In the genomic region with DNA sequence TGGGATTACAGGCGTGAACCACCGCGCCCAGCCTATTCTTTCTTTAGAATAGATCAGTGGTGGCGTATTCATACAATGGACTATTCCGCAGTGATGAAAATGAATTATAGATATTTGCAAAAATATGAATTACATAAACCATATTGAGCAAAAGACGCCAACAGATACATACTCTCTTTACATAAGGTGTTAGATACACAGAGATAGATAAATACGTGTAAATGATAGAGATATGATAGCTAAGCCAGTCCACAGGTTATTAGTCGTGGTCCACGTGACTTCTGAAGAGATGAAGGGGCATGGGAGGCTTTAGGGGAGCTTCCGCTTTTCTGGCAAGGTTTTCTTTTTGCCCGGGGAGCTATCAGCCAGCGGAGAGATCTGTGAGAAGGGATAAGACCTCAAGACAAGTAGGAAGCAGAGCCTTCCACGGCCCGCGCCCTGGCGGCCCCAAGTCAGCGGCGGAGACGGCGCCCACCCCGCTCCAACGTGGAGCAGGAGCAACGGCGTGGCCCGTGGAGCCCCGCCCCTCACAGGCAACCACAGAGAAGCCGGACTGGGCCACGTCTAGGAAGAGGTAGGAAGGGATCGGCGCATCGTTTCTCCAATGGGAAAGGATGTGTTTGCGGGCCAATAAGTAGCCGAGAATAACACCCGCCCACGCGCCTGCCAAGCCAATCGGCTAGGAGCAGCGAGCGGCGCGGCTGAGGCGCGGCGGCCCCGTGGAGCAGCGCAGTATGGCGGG, we compare ENCODE assay signal across 1 cellular context.
A peak's percentile ranks its signal among the peaks of the same experiment; 100 is the strongest.
TF ChIP-seq lines count a peak whose summit lies in the region.

A gene (plus strand): TSS at position 704 of the 742 bp plus-strand sequence. CDS start 31 bp downstream, at position 735.

TF ChIP-seq in K562, 482 proteins besides CTCF, POLR2A, EP300 and RAD21 (continued from another document and continues in another):
- TF ChIP-seq, protein P1, sequence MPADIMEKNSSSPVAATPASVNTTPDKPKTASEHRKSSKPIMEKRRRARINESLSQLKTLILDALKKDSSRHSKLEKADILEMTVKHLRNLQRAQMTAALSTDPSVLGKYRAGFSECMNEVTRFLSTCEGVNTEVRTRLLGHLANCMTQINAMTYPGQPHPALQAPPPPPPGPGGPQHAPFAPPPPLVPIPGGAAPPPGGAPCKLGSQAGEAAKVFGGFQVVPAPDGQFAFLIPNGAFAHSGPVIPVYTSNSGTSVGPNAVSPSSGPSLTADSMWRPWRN (IDR thresholded peaks at IDR 0.05; ENCODE audit: low read depth): 0 out of 2 replicates have a peak, but pooled peaks have one; percentile 32
- TF ChIP-seq DPF2 (IDR thresholded peaks at IDR 0.05) (peak; percentile 79), FOXA1 (IDR thresholded peaks at IDR 0.05; ENCODE audit: borderline replicate concordance) (no peak), RB1 (IDR thresholded peaks at IDR 0.05; ENCODE audit: low read depth) (peak; percentile 44; the same call in 1 of the 2 replicates), ZNF316 (IDR thresholded peaks at IDR 0.05) (no peak), GATA2 (CRISPR knock-in tag; IDR thresholded peaks at IDR 0.05) (no peak), MYNN (IDR thresholded peaks at IDR 0.05) (no peak), MYNN (CRISPR knock-in tag; IDR thresholded peaks at IDR 0.05) (no peak), NELFE (IDR thresholded peaks at IDR 0.05; ENCODE audit: insufficient read depth, insufficient read length) (no peak), SNIP1 (IDR thresholded peaks at IDR 0.05; ENCODE audit: low read depth) (no peak), TAF1 (IDR thresholded peaks at IDR 0.05; ENCODE audit: control insufficient read depth, extremely low read depth, insufficient read depth, low read length, severe bottlenecking) (peak; percentile 54), RFX5 (IDR thresholded peaks at IDR 0.05; ENCODE audit: low read depth, low read length) (no peak), POU5F1 (IDR thresholded peaks at IDR 0.05; ENCODE audit: borderline replicate concordance, low read depth, low read length, partially characterized antibody) (no peak), BRF1 (IDR thresholded peaks at IDR 0.05; ENCODE audit: borderline replicate concordance, extremely low read depth, insufficient read length) (no peak), KLF16 (IDR thresholded peaks at IDR 0.05) (no peak), ZNF239 (CRISPR knock-in tag; IDR thresholded peaks at IDR 0.05) (no peak), ZNF274 (IDR thresholded peaks at IDR 0.05; ENCODE audit: borderline replicate concordance, low read depth, low read length) (no peak), HIVEP1 (CRISPR knock-in tag; IDR thresholded peaks at IDR 0.05) (no peak), GATAD2A (IDR thresholded peaks at IDR 0.05) (0 out of 2 replicates have a peak, but pooled peaks have one; percentile 68), XRCC4 (IDR thresholded peaks at IDR 0.05; ENCODE audit: extremely low read depth, insufficient read depth, insufficient read length) (no peak), FOSL1 (tag; conservative IDR thresholded peaks at IDR 0.05) (no peak), BCOR (IDR thresholded peaks at IDR 0.05) (peak; percentile 12; the same call in 1 of the 2 replicates), ZNF384 (IDR thresholded peaks at IDR 0.05; ENCODE audit: low read depth, low read length) (no peak), CREM (IDR thresholded peaks at IDR 0.05; ENCODE audit: low read depth) (peak; percentile 55; the same call in 1 of the 2 replicates), ZKSCAN1 (IDR thresholded peaks at IDR 0.05; ENCODE audit: low read depth, low read length) (no peak), NFATC3 (IDR thresholded peaks at IDR 0.05) (no peak), YBX1 (IDR thresholded peaks at IDR 0.05) (no peak), SREBF1 (IDR thresholded peaks at IDR 0.05; ENCODE audit: borderline replicate concordance, low read depth, low read length) (no peak)
- TF ChIP-seq, protein P2, sequence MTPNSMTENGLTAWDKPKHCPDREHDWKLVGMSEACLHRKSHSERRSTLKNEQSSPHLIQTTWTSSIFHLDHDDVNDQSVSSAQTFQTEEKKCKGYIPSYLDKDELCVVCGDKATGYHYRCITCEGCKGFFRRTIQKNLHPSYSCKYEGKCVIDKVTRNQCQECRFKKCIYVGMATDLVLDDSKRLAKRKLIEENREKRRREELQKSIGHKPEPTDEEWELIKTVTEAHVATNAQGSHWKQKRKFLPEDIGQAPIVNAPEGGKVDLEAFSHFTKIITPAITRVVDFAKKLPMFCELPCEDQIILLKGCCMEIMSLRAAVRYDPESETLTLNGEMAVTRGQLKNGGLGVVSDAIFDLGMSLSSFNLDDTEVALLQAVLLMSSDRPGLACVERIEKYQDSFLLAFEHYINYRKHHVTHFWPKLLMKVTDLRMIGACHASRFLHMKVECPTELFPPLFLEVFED (CRISPR knock-in tag; conservative IDR thresholded peaks at IDR 0.05): no peak
- TF ChIP-seq, protein P3, sequence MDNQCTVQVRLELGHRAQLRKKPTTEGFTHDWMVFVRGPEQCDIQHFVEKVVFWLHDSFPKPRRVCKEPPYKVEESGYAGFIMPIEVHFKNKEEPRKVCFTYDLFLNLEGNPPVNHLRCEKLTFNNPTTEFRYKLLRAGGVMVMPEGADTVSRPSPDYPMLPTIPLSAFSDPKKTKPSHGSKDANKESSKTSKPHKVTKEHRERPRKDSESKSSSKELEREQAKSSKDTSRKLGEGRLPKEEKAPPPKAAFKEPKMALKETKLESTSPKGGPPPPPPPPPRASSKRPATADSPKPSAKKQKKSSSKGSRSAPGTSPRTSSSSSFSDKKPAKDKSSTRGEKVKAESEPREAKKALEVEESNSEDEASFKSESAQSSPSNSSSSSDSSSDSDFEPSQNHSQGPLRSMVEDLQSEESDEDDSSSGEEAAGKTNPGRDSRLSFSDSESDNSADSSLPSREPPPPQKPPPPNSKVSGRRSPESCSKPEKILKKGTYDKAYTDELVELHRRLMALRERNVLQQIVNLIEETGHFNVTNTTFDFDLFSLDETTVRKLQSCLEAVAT (IDR thresholded peaks at IDR 0.05): no peak
- TF ChIP-seq, protein P4, sequence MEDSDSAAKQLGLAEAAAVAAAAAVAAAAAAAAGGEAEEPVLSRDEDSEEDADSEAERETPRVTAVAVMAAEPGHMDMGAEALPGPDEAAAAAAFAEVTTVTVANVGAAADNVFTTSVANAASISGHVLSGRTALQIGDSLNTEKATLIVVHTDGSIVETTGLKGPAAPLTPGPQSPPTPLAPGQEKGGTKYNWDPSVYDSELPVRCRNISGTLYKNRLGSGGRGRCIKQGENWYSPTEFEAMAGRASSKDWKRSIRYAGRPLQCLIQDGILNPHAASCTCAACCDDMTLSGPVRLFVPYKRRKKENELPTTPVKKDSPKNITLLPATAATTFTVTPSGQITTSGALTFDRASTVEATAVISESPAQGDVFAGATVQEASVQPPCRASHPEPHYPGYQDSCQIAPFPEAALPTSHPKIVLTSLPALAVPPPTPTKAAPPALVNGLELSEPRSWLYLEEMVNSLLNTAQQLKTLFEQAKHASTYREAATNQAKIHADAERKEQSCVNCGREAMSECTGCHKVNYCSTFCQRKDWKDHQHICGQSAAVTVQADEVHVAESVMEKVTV (CRISPR knock-in tag; IDR thresholded peaks at IDR 0.05): no peak
- TF ChIP-seq, protein P5, sequence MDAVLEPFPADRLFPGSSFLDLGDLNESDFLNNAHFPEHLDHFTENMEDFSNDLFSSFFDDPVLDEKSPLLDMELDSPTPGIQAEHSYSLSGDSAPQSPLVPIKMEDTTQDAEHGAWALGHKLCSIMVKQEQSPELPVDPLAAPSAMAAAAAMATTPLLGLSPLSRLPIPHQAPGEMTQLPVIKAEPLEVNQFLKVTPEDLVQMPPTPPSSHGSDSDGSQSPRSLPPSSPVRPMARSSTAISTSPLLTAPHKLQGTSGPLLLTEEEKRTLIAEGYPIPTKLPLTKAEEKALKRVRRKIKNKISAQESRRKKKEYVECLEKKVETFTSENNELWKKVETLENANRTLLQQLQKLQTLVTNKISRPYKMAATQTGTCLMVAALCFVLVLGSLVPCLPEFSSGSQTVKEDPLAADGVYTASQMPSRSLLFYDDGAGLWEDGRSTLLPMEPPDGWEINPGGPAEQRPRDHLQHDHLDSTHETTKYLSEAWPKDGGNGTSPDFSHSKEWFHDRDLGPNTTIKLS (IDR thresholded peaks at IDR 0.05; ENCODE audit: borderline replicate concordance, low read depth): peak; percentile 94
- TF ChIP-seq, protein P6, sequence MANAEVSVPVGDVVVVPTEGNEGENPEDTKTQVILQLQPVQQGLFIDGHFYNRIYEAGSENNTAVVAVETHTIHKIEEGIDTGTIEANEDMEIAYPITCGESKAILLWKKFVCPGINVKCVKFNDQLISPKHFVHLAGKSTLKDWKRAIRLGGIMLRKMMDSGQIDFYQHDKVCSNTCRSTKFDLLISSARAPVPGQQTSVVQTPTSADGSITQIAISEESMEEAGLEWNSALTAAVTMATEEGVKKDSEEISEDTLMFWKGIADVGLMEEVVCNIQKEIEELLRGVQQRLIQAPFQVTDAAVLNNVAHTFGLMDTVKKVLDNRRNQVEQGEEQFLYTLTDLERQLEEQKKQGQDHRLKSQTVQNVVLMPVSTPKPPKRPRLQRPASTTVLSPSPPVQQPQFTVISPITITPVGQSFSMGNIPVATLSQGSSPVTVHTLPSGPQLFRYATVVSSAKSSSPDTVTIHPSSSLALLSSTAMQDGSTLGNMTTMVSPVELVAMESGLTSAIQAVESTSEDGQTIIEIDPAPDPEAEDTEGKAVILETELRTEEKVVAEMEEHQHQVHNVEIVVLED (CRISPR knock-in tag; IDR thresholded peaks at IDR 0.05): peak; percentile 51; the same call in 1 of the 2 replicates
- TF ChIP-seq, protein P7, sequence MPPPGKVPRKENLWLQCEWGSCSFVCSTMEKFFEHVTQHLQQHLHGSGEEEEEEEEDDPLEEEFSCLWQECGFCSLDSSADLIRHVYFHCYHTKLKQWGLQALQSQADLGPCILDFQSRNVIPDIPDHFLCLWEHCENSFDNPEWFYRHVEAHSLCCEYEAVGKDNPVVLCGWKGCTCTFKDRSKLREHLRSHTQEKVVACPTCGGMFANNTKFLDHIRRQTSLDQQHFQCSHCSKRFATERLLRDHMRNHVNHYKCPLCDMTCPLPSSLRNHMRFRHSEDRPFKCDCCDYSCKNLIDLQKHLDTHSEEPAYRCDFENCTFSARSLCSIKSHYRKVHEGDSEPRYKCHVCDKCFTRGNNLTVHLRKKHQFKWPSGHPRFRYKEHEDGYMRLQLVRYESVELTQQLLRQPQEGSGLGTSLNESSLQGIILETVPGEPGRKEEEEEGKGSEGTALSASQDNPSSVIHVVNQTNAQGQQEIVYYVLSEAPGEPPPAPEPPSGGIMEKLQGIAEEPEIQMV (tag; conservative IDR thresholded peaks at IDR 0.05; ENCODE audit: low read depth): no peak
- TF ChIP-seq, protein P8, sequence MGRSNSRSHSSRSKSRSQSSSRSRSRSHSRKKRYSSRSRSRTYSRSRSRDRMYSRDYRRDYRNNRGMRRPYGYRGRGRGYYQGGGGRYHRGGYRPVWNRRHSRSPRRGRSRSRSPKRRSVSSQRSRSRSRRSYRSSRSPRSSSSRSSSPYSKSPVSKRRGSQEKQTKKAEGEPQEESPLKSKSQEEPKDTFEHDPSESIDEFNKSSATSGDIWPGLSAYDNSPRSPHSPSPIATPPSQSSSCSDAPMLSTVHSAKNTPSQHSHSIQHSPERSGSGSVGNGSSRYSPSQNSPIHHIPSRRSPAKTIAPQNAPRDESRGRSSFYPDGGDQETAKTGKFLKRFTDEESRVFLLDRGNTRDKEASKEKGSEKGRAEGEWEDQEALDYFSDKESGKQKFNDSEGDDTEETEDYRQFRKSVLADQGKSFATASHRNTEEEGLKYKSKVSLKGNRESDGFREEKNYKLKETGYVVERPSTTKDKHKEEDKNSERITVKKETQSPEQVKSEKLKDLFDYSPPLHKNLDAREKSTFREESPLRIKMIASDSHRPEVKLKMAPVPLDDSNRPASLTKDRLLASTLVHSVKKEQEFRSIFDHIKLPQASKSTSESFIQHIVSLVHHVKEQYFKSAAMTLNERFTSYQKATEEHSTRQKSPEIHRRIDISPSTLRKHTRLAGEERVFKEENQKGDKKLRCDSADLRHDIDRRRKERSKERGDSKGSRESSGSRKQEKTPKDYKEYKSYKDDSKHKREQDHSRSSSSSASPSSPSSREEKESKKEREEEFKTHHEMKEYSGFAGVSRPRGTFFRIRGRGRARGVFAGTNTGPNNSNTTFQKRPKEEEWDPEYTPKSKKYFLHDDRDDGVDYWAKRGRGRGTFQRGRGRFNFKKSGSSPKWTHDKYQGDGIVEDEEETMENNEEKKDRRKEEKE (IDR thresholded peaks at IDR 0.05; ENCODE audit: borderline replicate concordance in 1 of 2, control insufficient read depth in 1 of 2, low read depth in 2 of 2, low read length in 1 of 2): no peak
- TF ChIP-seq, protein P9, sequence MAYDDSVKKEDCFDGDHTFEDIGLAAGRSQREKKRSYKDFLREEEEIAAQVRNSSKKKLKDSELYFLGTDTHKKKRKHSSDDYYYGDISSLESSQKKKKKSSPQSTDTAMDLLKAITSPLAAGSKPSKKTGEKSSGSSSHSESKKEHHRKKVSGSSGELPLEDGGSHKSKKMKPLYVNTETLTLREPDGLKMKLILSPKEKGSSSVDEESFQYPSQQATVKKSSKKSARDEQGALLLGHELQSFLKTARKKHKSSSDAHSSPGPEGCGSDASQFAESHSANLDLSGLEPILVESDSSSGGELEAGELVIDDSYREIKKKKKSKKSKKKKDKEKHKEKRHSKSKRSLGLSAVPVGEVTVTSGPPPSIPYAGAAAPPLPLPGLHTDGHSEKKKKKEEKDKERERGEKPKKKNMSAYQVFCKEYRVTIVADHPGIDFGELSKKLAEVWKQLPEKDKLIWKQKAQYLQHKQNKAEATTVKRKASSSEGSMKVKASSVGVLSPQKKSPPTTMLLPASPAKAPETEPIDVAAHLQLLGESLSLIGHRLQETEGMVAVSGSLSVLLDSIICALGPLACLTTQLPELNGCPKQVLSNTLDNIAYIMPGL (CRISPR knock-in tag; IDR thresholded peaks at IDR 0.05): no peak
- TF ChIP-seq, protein P10, sequence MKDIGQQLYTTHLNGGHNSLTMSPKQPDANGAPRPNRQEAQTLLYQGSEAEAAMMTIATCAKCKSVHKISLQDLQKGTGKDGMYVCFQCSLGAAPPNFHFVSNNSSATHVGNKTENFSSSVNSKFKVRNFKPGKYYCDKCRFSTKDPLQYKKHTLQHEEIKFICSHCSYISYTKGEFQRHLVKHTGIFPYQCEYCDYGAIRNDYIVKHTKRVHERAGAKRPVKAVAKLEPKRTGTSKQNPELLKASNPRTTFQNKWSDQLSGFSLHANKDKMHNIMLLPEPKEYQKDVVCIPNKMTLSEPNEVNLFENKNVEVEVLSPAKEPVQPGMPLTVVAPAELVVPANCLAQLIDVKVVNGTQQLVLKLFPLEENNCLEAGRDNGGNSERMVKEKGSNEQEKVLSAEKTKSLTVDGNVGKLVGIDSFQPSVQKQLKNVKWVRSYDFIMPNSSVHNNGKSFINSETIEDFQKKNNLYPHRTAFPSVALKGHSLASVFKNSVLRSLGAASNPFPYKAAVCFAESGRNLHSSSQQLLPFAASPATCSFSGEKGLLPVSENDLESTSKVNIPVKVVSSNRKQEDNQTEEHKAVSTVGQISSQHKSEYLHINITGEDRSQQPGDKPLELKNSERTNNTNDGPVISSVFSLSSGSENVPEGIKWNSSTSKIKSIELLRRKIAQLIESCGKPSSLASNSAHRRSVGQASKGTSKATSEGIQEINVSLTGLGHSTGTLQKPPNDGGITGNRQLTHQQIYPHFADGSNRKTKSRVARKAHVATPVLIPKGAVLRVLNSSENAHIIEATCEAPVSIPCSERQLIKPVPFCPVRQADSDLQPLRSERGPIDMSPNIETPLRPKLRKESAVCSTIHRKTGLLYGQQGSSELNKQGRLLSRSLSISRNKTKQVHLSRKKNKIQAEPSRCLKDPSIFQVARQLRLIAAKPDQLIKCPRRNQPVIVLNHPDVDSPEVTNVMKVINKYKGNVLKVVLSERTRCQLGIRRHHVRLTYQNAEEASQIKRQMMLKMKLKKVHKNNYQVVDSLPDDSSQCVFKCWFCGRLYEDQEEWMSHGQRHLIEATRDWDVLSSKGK (CRISPR knock-in tag; IDR thresholded peaks at IDR 0.05): no peak
- TF ChIP-seq, protein P11, sequence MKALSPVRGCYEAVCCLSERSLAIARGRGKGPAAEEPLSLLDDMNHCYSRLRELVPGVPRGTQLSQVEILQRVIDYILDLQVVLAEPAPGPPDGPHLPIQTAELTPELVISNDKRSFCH (CRISPR knock-in tag; IDR thresholded peaks at IDR 0.05): no peak
- TF ChIP-seq, protein P11 (tag; IDR thresholded peaks at IDR 0.05): no peak
